ENCODE assay signal across 14 cellular contexts in genomic region chr4:72886602-72887001, GRCh38.
DNase-seq lines count a peak whose midpoint lies in the region; ATAC-seq, FAIRE-seq and TF ChIP-seq lines count a peak whose summit lies in the region.
"Had no signal": no experiment of that assay in that cellular context is flagged by ENCODE, and none has a peak within 500 bp of the region (broad histone marks: within the 10 kb centered on the region; RNA-seq: fewer than 3 reads in every experiment).

No MANE protein-coding gene starts in this region.

- no peak for FAIRE-seq in GM12892 (lab: Jason Lieb, UNC)
- FAIRE-seq: small intestine had no signal

- 76 to 86% methylated on average over 1 of the region's 1 CpG for WGBS in heart right ventricle, 2 donors
- WGBS in right cardiac atrium: 83% methylated on average over 1 of the region's 1 CpG
- 87 to 100% methylated on average over 1 of the region's 1 CpG for WGBS in upper lobe of left lung, 2 donors

- intact Hi-C loops in heart right ventricle (cut with DNase I): loop anchor here in 1 of 10 donors (10.0 kb wide), 1 partner anchor 382 kb away; no protein-coding TSS in a partner anchor
- intact Hi-C loops in right cardiac atrium (cut with DNase I): no loop called here

- TF ChIP-seq POLR2A in GM12892 (IDR thresholded peaks at IDR 0.05; ENCODE audit: low read depth, low read length) (no peak), upper lobe of left lung (IDR thresholded peaks at IDR 0.05) (no peak)

- TF ChIP-seq EP300 in upper lobe of left lung (IDR thresholded peaks at IDR 0.05): no peak

- H3K4me3 ChIP-seq in heart right ventricle (no peak overlapping the region), right cardiac atrium (ENCODE audit: low read length) (no peak overlapping the region), upper lobe of left lung (no peak overlapping the region)
- H3K4me3 ChIP-seq: gastrocnemius medialis had no signal

- no peaks in the 10 kb centered on the region for H3K27me3 ChIP-seq in heart right ventricle
- no peaks in the 10 kb centered on the region for H3K27me3 ChIP-seq in right cardiac atrium (ENCODE audit: control insufficient read depth, insufficient read depth)
- H3K27me3 ChIP-seq in upper lobe of left lung: no peaks in the 10 kb centered on the region
- H3K27me3 ChIP-seq: gastrocnemius medialis had no signal

- DNase-seq in heart right ventricle (no peak), right cardiac atrium (no peak), RKO (ENCODE audit: low spot score) (peak; percentile 28), fibroblast of peridontal ligament (ENCODE audit: extremely low read depth) (peak; percentile 10), superior temporal gyrus (ENCODE audit: extremely low spot score) (no peak), 8988T (no peak), GM12892 (ENCODE audit: insufficient read length) (no peak), upper lobe of left lung (no peak)
- DNase-seq: activated T-cell treated with anti-CD3 and anti-CD28 coated beads for 4 hours; CD4-positive, CD25-positive, alpha-beta regulatory T cell; gastrocnemius medialis; midbrain; NCI-H524 treated with DMSO at 0.1 percent for 48 hours; small intestine had no signal

- ATAC-seq in heart right ventricle: no peak
- ATAC-seq in right cardiac atrium: no peak
- ATAC-seq in upper lobe of left lung (ENCODE audit: low FRiP score in 2 of 2): no peak
- ATAC-seq: gastrocnemius medialis had no signal

- H3K27ac ChIP-seq in heart right ventricle (no peak overlapping the region), right cardiac atrium (ENCODE audit: low read length) (no peak overlapping the region), upper lobe of left lung (no peak overlapping the region)
- H3K27ac ChIP-seq: gastrocnemius medialis had no signal

- H3K36me3 ChIP-seq in heart right ventricle: no peaks in the 10 kb centered on the region
- H3K36me3 ChIP-seq in upper lobe of left lung: no peaks in the 10 kb centered on the region
- H3K36me3 ChIP-seq: gastrocnemius medialis had no signal

- H3K9me3 ChIP-seq in heart right ventricle: peaks cover 0 to 20% (median 0%) of the 10 kb centered on the region in 11 donors
- no peaks in the 10 kb centered on the region for H3K9me3 ChIP-seq in right cardiac atrium (ENCODE audit: control insufficient read depth, low read length)
- H3K9me3 ChIP-seq in upper lobe of left lung: no peaks in the 10 kb centered on the region
- H3K9me3 ChIP-seq: gastrocnemius medialis had no signal

- no peaks in the 10 kb centered on the region for H3K4me1 ChIP-seq in heart right ventricle
- H3K4me1 ChIP-seq in right cardiac atrium (ENCODE audit: control insufficient read depth, insufficient read depth, low read length): no peaks in the 10 kb centered on the region
- no peaks in the 10 kb centered on the region for H3K4me1 ChIP-seq in upper lobe of left lung
- H3K4me1 ChIP-seq: gastrocnemius medialis had no signal

- TF ChIP-seq CTCF in heart right ventricle (IDR thresholded peaks at IDR 0.05) (peak in 5 of 9 donors; percentile 10 to 30 (median 23)), upper lobe of left lung (IDR thresholded peaks at IDR 0.05) (peak in 1 of 6 experiments; percentile 15)

Comparison
In these comparisons a context has a peak if more than half of its experiments do, and no peak if none do; other contexts are left out.
1. DNase-seq: peak in RKO (single experiment) and fibroblast of peridontal ligament (single experiment); none in heart right ventricle (0 of 2), right cardiac atrium (0 of 3), superior temporal gyrus (single experiment), 8988T (single experiment), GM12892 (single experiment) and upper lobe of left lung (0 of 2).